1 cellular context compared by ENCODE assay signal in genomic region chr1:42957229-42957879, GRCh38.
TF ChIP-seq lines count a peak whose summit lies in the region.

No MANE protein-coding gene starts in this region.

TF ChIP-seq in IMR-90, 13 proteins besides CTCF, POLR2A, EP300 and RAD21 (continued from another document):
- no peak for TF ChIP-seq ELK1 (IDR thresholded peaks at IDR 0.05; ENCODE audit: borderline replicate concordance, low read depth, low read length)
- TF ChIP-seq MAFK (IDR thresholded peaks at IDR 0.05; ENCODE audit: low read depth, low read length): no peak
- no peak for TF ChIP-seq RFX5 (IDR thresholded peaks at IDR 0.05; ENCODE audit: low read depth, low read length)
- TF ChIP-seq MAZ (IDR thresholded peaks at IDR 0.05; ENCODE audit: borderline replicate concordance, low read depth, low read length): no peak
- no peak for TF ChIP-seq SMC3 (IDR thresholded peaks at IDR 0.05; ENCODE audit: low read depth, low read length)
- TF ChIP-seq, protein P1, sequence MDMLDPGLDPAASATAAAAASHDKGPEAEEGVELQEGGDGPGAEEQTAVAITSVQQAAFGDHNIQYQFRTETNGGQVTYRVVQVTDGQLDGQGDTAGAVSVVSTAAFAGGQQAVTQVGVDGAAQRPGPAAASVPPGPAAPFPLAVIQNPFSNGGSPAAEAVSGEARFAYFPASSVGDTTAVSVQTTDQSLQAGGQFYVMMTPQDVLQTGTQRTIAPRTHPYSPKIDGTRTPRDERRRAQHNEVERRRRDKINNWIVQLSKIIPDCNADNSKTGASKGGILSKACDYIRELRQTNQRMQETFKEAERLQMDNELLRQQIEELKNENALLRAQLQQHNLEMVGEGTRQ (IDR thresholded peaks at IDR 0.05; ENCODE audit: low read depth, low read length): no peak
